ENCODE assay signal across 8 cellular contexts in genomic region chr12:89427508-89428156, GRCh38.
A peak's percentile ranks its signal among the peaks of the same experiment; 100 is the strongest.
DNase-seq lines count a peak whose midpoint lies in the region; ATAC-seq and TF ChIP-seq lines count a peak whose summit lies in the region.

No MANE protein-coding gene starts in this region.

- H3K4me1 ChIP-seq in endodermal cell (ENCODE audit: control insufficient read depth, insufficient read depth, low read length), result no peaks in the 10 kb centered on the region
- peaks cover 0 to 4% (median 0%) of the 10 kb centered on the region in 3 donors for H3K4me1 ChIP-seq in gastroesophageal sphincter

- no peak overlapping the region for H3K9ac ChIP-seq in endodermal cell (ENCODE audit: extremely low read depth, low read length, poor library complexity, severe bottlenecking)

- TF ChIP-seq EP300 in gastroesophageal sphincter (IDR thresholded peaks at IDR 0.05), result no peak

- H3K4me3 Mint-ChIP-seq in endodermal cell, result no peak overlapping the region

- H3K9me3 Mint-ChIP-seq in endodermal cell, result no peaks in the 10 kb centered on the region

- H3K27me3 ChIP-seq in endodermal cell (ENCODE audit: control insufficient read depth, insufficient read depth, low read length, poor library complexity, severe bottlenecking) (no peaks in the 10 kb centered on the region), gastroesophageal sphincter (no peaks in the 10 kb centered on the region)

- TF ChIP-seq POLR2A in gastroesophageal sphincter (IDR thresholded peaks at IDR 0.05), result no peak

- TF ChIP-seq CTCF in endodermal cell (conservative IDR thresholded peaks at IDR 0.05) (no peak), gastroesophageal sphincter (IDR thresholded peaks at IDR 0.05) (no peak)

- H3K27ac Mint-ChIP-seq in endodermal cell, result no peak overlapping the region

- peak; percentile 48 for DNase-seq in HT1080 (ENCODE audit: low read depth)
- peak; percentile 37 for DNase-seq in medulla oblongata (ENCODE audit: extremely low spot score)
- DNase-seq in DMS79 (lab: John Stamatoyannopoulos, UW), result no peak
- DNase-seq in ecto neural progenitor cell (ENCODE audit: low spot score), result no peak
- DNase-seq in endodermal cell, result no peak

- no peaks in the 10 kb centered on the region for H3K27me3 Mint-ChIP-seq in endodermal cell (ENCODE audit: insufficient read depth)

- H3K4me3 ChIP-seq in endodermal cell (ENCODE audit: low read length), result no peak overlapping the region
- no peak overlapping the region for H3K4me3 ChIP-seq in gastroesophageal sphincter

- ATAC-seq in GM18873 (IDR thresholded peaks at IDR 0.05; ENCODE audit: low FRiP score, unreplicated experiment) (peak; percentile 98), GM21825 (IDR thresholded peaks at IDR 0.05; ENCODE audit: unreplicated experiment) (peak; percentile 96), gastroesophageal sphincter (no peak)

- H3K9me3 ChIP-seq in endodermal cell (ENCODE audit: control insufficient read depth, low read length) (no peaks in the 10 kb centered on the region), gastroesophageal sphincter (no peaks in the 10 kb centered on the region)

- H3K36me3 Mint-ChIP-seq in endodermal cell (ENCODE audit: low read depth), result peaks cover 9% of the 10 kb centered on the region

- 82 to 88% methylated on average over 3 of the region's 3 CpGs for WGBS in endodermal cell (ENCODE audit: insufficient coverage in 1 of 2, insufficient read length in 1 of 2), 2 experiments
- WGBS in gastroesophageal sphincter (ENCODE audit: low coverage in 1 of 2), 2 donors, result 66 to 83% methylated on average over 3 of the region's 3 CpGs

- no peaks in the 10 kb centered on the region for H3K4me1 Mint-ChIP-seq in endodermal cell

- H3K27ac ChIP-seq in endodermal cell (ENCODE audit: low read depth, low read length), result no peak overlapping the region
- no peak overlapping the region for H3K27ac ChIP-seq in gastroesophageal sphincter

- H3K36me3 ChIP-seq in endodermal cell (ENCODE audit: control insufficient read depth, insufficient read depth, low read length) (no peaks in the 10 kb centered on the region), gastroesophageal sphincter (no peaks in the 10 kb centered on the region)

Comparison
In these comparisons a context has a peak if more than half of its experiments do, and no peak if none do; other contexts are left out.
1. DNase-seq: peak in HT1080 (single experiment) and medulla oblongata (single experiment); none in DMS79 (single experiment), ecto neural progenitor cell (single experiment) and endodermal cell (single experiment).